ENCODE assay signal across 34 cellular contexts in the genomic region with DNA sequence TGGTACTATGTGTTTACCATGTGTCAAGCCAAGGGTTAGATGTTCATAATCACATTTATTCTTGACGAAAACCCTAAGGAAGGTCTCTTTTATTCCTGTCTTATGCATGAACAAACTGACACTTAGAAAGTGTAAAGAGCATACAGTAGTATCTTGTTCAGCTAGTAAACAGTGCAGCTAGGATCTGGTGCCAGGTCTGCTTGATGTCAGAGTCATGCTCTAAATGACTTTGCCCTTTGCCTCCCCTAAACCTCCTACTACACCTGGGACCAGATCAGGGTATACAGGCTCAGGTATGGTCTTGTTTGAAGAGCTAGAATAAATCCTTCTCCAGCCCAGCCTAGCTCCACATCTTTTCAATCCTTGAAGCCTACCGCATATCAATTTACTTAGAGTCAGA.
"Had no signal": no experiment of that assay in that cellular context is flagged by ENCODE, and none has a peak within 500 bp of the region (broad histone marks: within the 10 kb centered on the region; RNA-seq: fewer than 3 reads in every experiment).

No MANE protein-coding gene starts in this region.

- H3K27me3 ChIP-seq: MG63 had no signal

- H3K4me3 ChIP-seq: MG63 had no signal

- H3K9me3 ChIP-seq: MG63 had no signal

- H3K36me3 ChIP-seq: MG63 had no signal

- DNase-seq: Karpas-422, Kasumi-1, MG63, MM.1S, MV-4-11, NCI-H1048, NCI-H1092, NCI-H1092 treated with DMSO at 0.1 percent for 48 hours, NCI-H1105, NCI-H1105 treated with DMSO at 0.1 percent for 48 hours, NCI-H1417, NCI-H1417 treated with DMSO at 0.1 percent for 48 hours, NCI-H1436, NCI-H1436 treated with DMSO at 0.1 percent for 48 hours, NCI-H146, NCI-H1694, NCI-H1694 treated with DMSO at 0.1 percent for 48 hours, NCI-H187, NCI-H187 treated with DMSO at 0.1 percent for 48 hours, NCI-H1930, NCI-H2029, NCI-H2029 treated with DMSO at 0.1 percent for 48 hours, NCI-H2081, NCI-H2081 treated with DMSO at 0.1 percent for 48 hours, NCI-H2107, NCI-H2171, NCI-H2171 treated with DMSO at 0.1 percent for 48 hours, NCI-H2227 treated with DMSO at 0.1 percent for 48 hours, NCI-H226, NCI-H345, NCI-H446, NCI-H446 treated with DMSO at 0.1 percent for 48 hours, NCI-H510A, NCI-H510A treated with DMSO at 0.1 percent for 48 hours had no signal
